ENCODE assay signal across 8 cellular contexts in genomic region chr20:60057123-60057865, GRCh38.
DNase-seq lines count a peak whose midpoint lies in the region; ATAC-seq lines count a peak whose summit lies in the region.

No MANE protein-coding gene starts in this region.

- no peak overlapping the region for H3K27ac ChIP-seq in caudate nucleus (ENCODE audit: low read depth, low read length)

- ATAC-seq in HG03135 (IDR thresholded peaks at IDR 0.05; ENCODE audit: unreplicated experiment) = peak; percentile 50

- DNase-seq in activated gamma-delta T cell treated with Interleukin-2 at 50 U/mL for 16 hours (peak; percentile 67), activated gamma-delta T cell (lab: John Stamatoyannopoulos, UW) (no peak), NCI-H226 (peak; percentile 60), caudate nucleus (lab: John Stamatoyannopoulos, UW) (peak in 48 of 61 donors; percentile 8 to 81 (median 40)), kidney glomerular epithelial cell (lab: John Stamatoyannopoulos, UW) (peak; percentile 61)
- peak; percentile 17 to 41 (median 30) for DNase-seq in activated CD4-positive, CD25-positive, alpha-beta regulatory T cell (lab: John Stamatoyannopoulos, UW)
- DNase-seq in stimulated activated CD4-positive, alpha-beta T cell treated with anti-CD3 and anti-CD28 coated beads, Interleukin-2, amount 100 ng/mL, for 48 hours = peak; percentile 57 to 60
